ENCODE assay signal across 13 cellular contexts in genomic region chr1:23526329-23527041, GRCh38. TPM values are rescaled to one million over a fixed set of nuclear protein-coding genes. Genes with fewer than 3 reads are reported as not detected.
DNase-seq lines count a peak whose midpoint lies in the region; ATAC-seq, FAIRE-seq and TF ChIP-seq lines count a peak whose summit lies in the region.
"Had no signal": no experiment of that assay in that cellular context is flagged by ENCODE, and none has a peak within 500 bp of the region (broad histone marks: within the 10 kb centered on the region; RNA-seq: fewer than 3 reads in every experiment).

No MANE protein-coding gene starts in this region.

- no peak overlapping the region for H3K14ac ChIP-seq in H1 (ENCODE audit: insufficient read length)

- H3K27me3 ChIP-seq in H1 (replicated peaks in 1 of 4; ENCODE audit: control insufficient read depth in 3 of 4, extremely low read depth in 1 of 4, insufficient read depth in 3 of 4, low read length in 3 of 4) (peaks cover 3 to 20% (median 14%) of the 10 kb centered on the region in 4 experiments), spleen (replicated peaks in 1 of 7) (peaks cover 0 to 31% (median 0%) of the 10 kb centered on the region in 7 donors)

- H3K9ac ChIP-seq in H1 (replicated peaks in 1 of 4; ENCODE audit: extremely low read depth in 1 of 4, low read depth in 3 of 4, low read length in 3 of 4): no peak overlapping the region; a peak in 1 of 7 replicates

- peak overlapping the region; percentile 85 for H3K27ac Mint-ChIP-seq in activated CD8-positive, alpha-beta memory T cell treated with anti-CD3 and anti-CD28 coated beads, Interleukin-2, amount 10 ng/mL, durations not matched to agents 7 days and 5 days
- H3K27ac Mint-ChIP-seq: progenitor cell of endocrine pancreas had no signal

- H2BK15ac ChIP-seq in H1 (ENCODE audit: low read length): no peak overlapping the region

- WGBS in H1 (ENCODE audit: extremely low coverage in 1 of 2, insufficient coverage in 1 of 2, insufficient read length in 1 of 2, insufficient replicate concordance in 2 of 2, low coverage in 1 of 2, low lambda C conversion rate in 2 of 2, missing lambda C conversion rate in 1 of 2), 2 experiments: 95% methylated on average over 7 of the region's 8 CpGs; no CpG with 5 or more reads in 1 of the 2 experiments
- WGBS in spleen, 5 donors: 89 to 93% (median 92%) methylated on average over 8 of the region's 8 CpGs

- no peaks in the 10 kb centered on the region for H3K9me3 Mint-ChIP-seq in activated CD8-positive, alpha-beta memory T cell treated with anti-CD3 and anti-CD28 coated beads, Interleukin-2, amount 10 ng/mL, durations not matched to agents 7 days and 5 days (ENCODE audit: low read depth)

- H3K36me3 ChIP-seq in OCI-LY7 (ENCODE audit: insufficient read depth, low read length) (peaks cover 93% of the 10 kb centered on the region), H1 (ENCODE audit: control insufficient read depth in 2 of 4, insufficient read depth in 4 of 4, low read length in 3 of 4) (no peaks in the 10 kb centered on the region), spleen (peaks cover 0 to 5% (median 0%) of the 10 kb centered on the region in 6 donors)

- 0 out of 2 replicates have a peak overlapping the region, but pooled peaks have one; percentile 47 for H2AK5ac ChIP-seq in H1 (ENCODE audit: low read depth, low read length)

- H3K9me3 ChIP-seq in OCI-LY7 (ENCODE audit: low read length) (no peaks in the 10 kb centered on the region), H1 (ENCODE audit: insufficient read depth in 2 of 2, low read depth in 1 of 2, low read length in 1 of 2) (no peaks in the 10 kb centered on the region), spleen (no peaks in the 10 kb centered on the region)

- no peak overlapping the region for H4K8ac ChIP-seq in H1 (ENCODE audit: extremely low read depth, insufficient read depth, low read length)

- H4K91ac ChIP-seq in H1 (replicated peaks; ENCODE audit: insufficient read length, low read length): no peak overlapping the region

- no peak overlapping the region for H2BK20ac ChIP-seq in H1 (ENCODE audit: low read length)

- H3K4me2 ChIP-seq in OCI-LY7 (ENCODE audit: low read length) (peak overlapping the region; percentile 90), H1 (ENCODE audit: insufficient read depth in 1 of 2, low read depth in 2 of 2, low read length in 2 of 2) (no peak overlapping the region)

- peaks cover 72% of the 10 kb centered on the region for H3K4me1 Mint-ChIP-seq in activated CD8-positive, alpha-beta memory T cell treated with anti-CD3 and anti-CD28 coated beads, Interleukin-2, amount 10 ng/mL, durations not matched to agents 7 days and 5 days

- peaks cover 22% of the 10 kb centered on the region for H4K20me1 ChIP-seq in OCI-LY7 (ENCODE audit: insufficient read depth, low read length)
- peaks cover 3 to 10% of the 10 kb centered on the region in 2 experiments for H4K20me1 ChIP-seq in H1 (replicated peaks in 1 of 2; ENCODE audit: control insufficient read depth in 1 of 2, insufficient read depth in 2 of 2, low read length in 2 of 2)

- H3K4me3 ChIP-seq in OCI-LY7 (ENCODE audit: low read depth, low read length, poor library complexity, severe bottlenecking) (peak overlapping the region; percentile 84), H1 (ENCODE audit: extremely low read depth in 1 of 4, insufficient read depth in 2 of 4, low read depth in 3 of 4, low read length in 4 of 4) (no peak overlapping the region), spleen (peak overlapping the region in 1 of 8 donors; percentile 84)

- TF ChIP-seq POLR2A in H1 (IDR thresholded peaks at IDR 0.05; ENCODE audit: control extremely low read depth in 1 of 2, low read depth in 2 of 2, low read length in 2 of 2) (no peak), spleen (IDR thresholded peaks at IDR 0.05) (no peak)

- H3K27ac ChIP-seq in OCI-LY7 (ENCODE audit: low read depth, low read length, poor library complexity, severe bottlenecking) (peak overlapping the region; percentile 98), H1 (ENCODE audit: low read depth, low read length) (no peak overlapping the region), spleen (peak overlapping the region in 7 of 8 donors; percentile 70 to 92 (median 83))

- no peak for FAIRE-seq in H1 (lab: Jason Lieb, UNC)
- FAIRE-seq: HepG2 had no signal

- CTCF ChIA-PET in activated CD8-positive, alpha-beta memory T cell treated with anti-CD3 and anti-CD28 coated beads, Interleukin-2, amount 10 ng/mL, durations not matched to agents 7 days and 5 days (lab: Charles Lee): interaction anchor here (1.3 to 21.2 kb wide), 8 partner anchors 7 to 111 kb away, joined by 3 to 308 read pairs (median 16); no protein-coding TSS in a partner anchor
- CTCF ChIA-PET in OCI-LY7 (lab: Charles Lee; ENCODE audit: unreplicated experiment) (no interaction called here), H1 (lab: Charles Lee; ENCODE audit: partially characterized antibody) (interaction anchor here (0.9 to 16.2 kb wide), 11 partner anchors 8 to 125 kb away, joined by 3 to 230 read pairs (median 5); no protein-coding TSS in a partner anchor)

- no peak overlapping the region for H3K18ac ChIP-seq in H1 (ENCODE audit: extremely low read depth, low read length)

- peaks cover 96% of the 10 kb centered on the region for H3K79me2 ChIP-seq in OCI-LY7 (ENCODE audit: insufficient read depth, low read depth, low read length)
- H3K79me2 ChIP-seq in H1 (ENCODE audit: control insufficient read depth in 1 of 2, insufficient read depth in 2 of 2, low read length in 2 of 2): peaks cover 0 to 3% of the 10 kb centered on the region in 2 experiments; a peak in 1 of 4 replicates

- no peak for TF ChIP-seq RAD21 in H1 (IDR thresholded peaks at IDR 0.05 in 1 of 2, conservative IDR thresholded peaks at IDR 0.05 in 1 of 2; ENCODE audit: low read depth in 2 of 2, low read length in 2 of 2)

- no peak for DNase-seq in activated CD8-positive, alpha-beta memory T cell treated with anti-CD3 and anti-CD28 coated beads, Interleukin-2, amount 10 ng/mL, durations not matched to agents 7 days and 5 days
- no peak for DNase-seq in activated CD8-positive, alpha-beta memory T cell treated with anti-CD3 and anti-CD28 coated beads, Interleukin-2, amount 50 U/mL, for 4 hours
- DNase-seq in OCI-LY7 (ENCODE audit: low spot score): peak; percentile 57
- DNase-seq in H1 (ENCODE audit: low read depth in 1 of 2, low spot score in 2 of 2): no peak
- no peak for DNase-seq in spleen
- DNase-seq in amygdala (lab: John Stamatoyannopoulos, UW): no peak
- DNase-seq in NOMO-1 (lab: John Stamatoyannopoulos, UW; ENCODE audit: unreplicated experiment in 2 of 2): no peak
- DNase-seq: mammary epithelial cell, NCI-H446 treated with DMSO at 0.1 percent for 48 hours, T-helper 9 cell had no signal

- POLR2A ChIA-PET in OCI-LY7 (lab: Charles Lee) (interaction anchor here (0.7 to 6.3 kb wide), 8 partner anchors 12 to 123 kb away, joined by 3 to 35 read pairs (median 7); no protein-coding TSS in a partner anchor), H1 (lab: Charles Lee; ENCODE audit: partially characterized antibody) (no interaction called here)

- H2AFZ ChIP-seq in OCI-LY7 (ENCODE audit: low read length): no peak overlapping the region
- H2AFZ ChIP-seq in H1 (ENCODE audit: low read length): no peak overlapping the region

- no peak overlapping the region for H4K5ac ChIP-seq in H1 (ENCODE audit: insufficient read length, low read depth, low read length)

- H3K9me2 ChIP-seq in OCI-LY7 (ENCODE audit: insufficient read depth, low read length): no peaks in the 10 kb centered on the region

- H2BK12ac ChIP-seq in H1 (ENCODE audit: low read depth, low read length): no peak overlapping the region

- H3K4me3 Mint-ChIP-seq in activated CD8-positive, alpha-beta memory T cell treated with anti-CD3 and anti-CD28 coated beads, Interleukin-2, amount 10 ng/mL, durations not matched to agents 7 days and 5 days: peak overlapping the region; percentile 71

- H3K23ac ChIP-seq in H1 (ENCODE audit: insufficient read length): no peak overlapping the region

- TF ChIP-seq EP300 in H1 (IDR thresholded peaks at IDR 0.05; ENCODE audit: borderline replicate concordance in 1 of 2, low read depth in 2 of 2, low read length in 2 of 2): no peak

- no peak overlapping the region for H3K56ac ChIP-seq in H1 (replicated peaks; ENCODE audit: insufficient read length, low read depth, low read length)

- TF ChIP-seq CTCF in OCI-LY7 (conservative IDR thresholded peaks at IDR 0.05; ENCODE audit: low read length) (no peak), H1 (IDR thresholded peaks at IDR 0.05; ENCODE audit: control extremely low read depth in 1 of 3, insufficient read depth in 1 of 3, low read depth in 1 of 3, low read length in 3 of 3) (no peak), spleen (IDR thresholded peaks at IDR 0.05 in 8 of 11, conservative IDR thresholded peaks at IDR 0.05 in 3 of 11) (no peak)

- no peak overlapping the region for H2BK5ac ChIP-seq in H1 (ENCODE audit: low read depth, low read length)

- no peak overlapping the region for H2BK120ac ChIP-seq in H1 (replicated peaks; ENCODE audit: low read depth, low read length)

- no peaks in the 10 kb centered on the region for H3K27me3 Mint-ChIP-seq in activated CD8-positive, alpha-beta memory T cell treated with anti-CD3 and anti-CD28 coated beads, Interleukin-2, amount 10 ng/mL, durations not matched to agents 7 days and 5 days

- H3K4me1 ChIP-seq in OCI-LY7 (ENCODE audit: insufficient read depth, low read length, poor library complexity, severe bottlenecking): peaks cover 61% of the 10 kb centered on the region
- peaks cover 9 to 22% (median 11%) of the 10 kb centered on the region in 4 experiments for H3K4me1 ChIP-seq in H1 (replicated peaks in 1 of 4; ENCODE audit: control insufficient read depth in 3 of 4, insufficient read depth in 4 of 4, low read length in 3 of 4)
- H3K4me1 ChIP-seq in spleen: peaks cover 34 to 98% (median 73%) of the 10 kb centered on the region in 6 donors

- peaks cover 8% of the 10 kb centered on the region; the same call in 1 of the 2 replicates for H3K23me2 ChIP-seq in H1 (ENCODE audit: low read depth, low read length)

- peaks cover 54% of the 10 kb centered on the region for H3K36me3 Mint-ChIP-seq in activated CD8-positive, alpha-beta memory T cell treated with anti-CD3 and anti-CD28 coated beads, Interleukin-2, amount 10 ng/mL, durations not matched to agents 7 days and 5 days

- no peak for ATAC-seq in activated CD8-positive, alpha-beta memory T cell treated with anti-CD3 and anti-CD28 coated beads, Interleukin-2, amount 10 ng/mL, durations not matched to agents 7 days and 5 days
- ATAC-seq in GM21576 (IDR thresholded peaks at IDR 0.05; ENCODE audit: unreplicated experiment): no peak
- ATAC-seq: HepG2 had no signal

- intact Hi-C loops in OCI-LY7 (cut with micrococcal nuclease; ENCODE audit: unreplicated experiment) (loop anchor here (5.0 to 10.0 kb wide), 4 partner anchors 184 to 1216 kb away; partner anchors contain the start of gene HNRNPR), spleen (cut with DNase I; ENCODE audit: low total_unique reads) (no loop called here)

- no peak overlapping the region for H3K4ac ChIP-seq in H1 (replicated peaks; ENCODE audit: insufficient read length, low read depth, low read length)

- peaks cover 5% of the 10 kb centered on the region for H3K79me1 ChIP-seq in H1 (ENCODE audit: low read depth, low read length)

- BruUV-seq in OCI-LY7 (replicated peaks; lab: Mats Ljungman, UMichigan): no TSS peak

RNA-seq across cellular contexts. Expression of gene E2F2, which starts 4.5 kb away (rescaled TPM):
- 100 to 1,000 TPM in 1 of 2 experiments, 10 to 100 TPM in 1; 77.4 to 103 TPM for total RNA-seq in activated CD8-positive, alpha-beta memory T cell treated with anti-CD3 and anti-CD28 coated beads, Interleukin-2, amount 10 ng/mL, durations not matched to agents 7 days and 5 days
- total RNA-seq in OCI-LY7 (2014; rRNA removed; shearing (Covaris generic)): 176 and 203 TPM in 2 replicates
- total RNA-seq in OCI-LY7 (2022) (212 and 224 TPM in 2 replicates), spleen (10 to 100 TPM in 2 of 7 donors, 1 to 10 TPM in 5; 3.4 to 18.9 (median 8.4) TPM)
- total RNA-seq in H1 (2021; fragmentation: NEBNext Ultra II Directional; extraction: Animal tissue kit (Norgen Biotek cat#: 25700)): 6.1 and 7.0 TPM in 2 replicates
- polyA plus RNA-seq in H1 (2011; rRNA removed) (1.8 and 2.3 TPM in 2 replicates), spleen (1 to 10 TPM in 2 of 3 donors, under 1 TPM in 1; 0.89 to 2.3 (median 1.5) TPM)
- polyA plus RNA-seq in H1 (2011; cell fraction: cytosol; rRNA removed): 1.8 TPM
- polyA plus RNA-seq in H1 (2011; cell fraction: nucleus; rRNA removed): 2.4 TPM
- polyA plus RNA-seq in H1 (2012, experiment 1 of 2): 3.9 to 5.3 TPM (median 4.1 TPM) in 4 replicates
- polyA plus RNA-seq in H1 (2012, experiment 2 of 2): 3.4 TPM
- polyA plus RNA-seq in H1 (2013, experiment 1 of 2): 3.1 TPM
- 2.9 TPM for polyA plus RNA-seq in H1 (2013, experiment 2 of 2)
- 3.2 and 4.8 TPM in 2 replicates for polyA minus RNA-seq in H1 (2011; rRNA and poly(A)+ RNA removed)
- 2.7 TPM for polyA minus RNA-seq in H1 (2011; cell fraction: cytosol; rRNA and poly(A)+ RNA removed)
- 3.8 TPM for polyA minus RNA-seq in H1 (2011; cell fraction: nucleus; rRNA and poly(A)+ RNA removed)

RNA-seq across cellular contexts. Expression of gene ID3, which starts 32.8 kb away (rescaled TPM):
- 10 to 100 TPM; 14.4 to 34.2 TPM for total RNA-seq in activated CD8-positive, alpha-beta memory T cell treated with anti-CD3 and anti-CD28 coated beads, Interleukin-2, amount 10 ng/mL, durations not matched to agents 7 days and 5 days
- total RNA-seq in OCI-LY7 (2014; rRNA removed; shearing (Covaris generic)): 1,286 and 1,658 TPM in 2 replicates
- total RNA-seq in OCI-LY7 (2022): 621 and 629 TPM in 2 replicates
- total RNA-seq in H1 (2021; fragmentation: NEBNext Ultra II Directional; extraction: Animal tissue kit (Norgen Biotek cat#: 25700)): 240 and 252 TPM in 2 replicates
- polyA plus RNA-seq in H1 (2011; rRNA removed): 304 and 490 TPM in 2 replicates
- 310 TPM for polyA plus RNA-seq in H1 (2011; cell fraction: cytosol; rRNA removed)
- polyA plus RNA-seq in H1 (2011; cell fraction: nucleus; rRNA removed): 192 TPM
- polyA plus RNA-seq in H1 (2012, experiment 1 of 2): 135 to 194 TPM (median 157 TPM) in 4 replicates
- 300 TPM for polyA plus RNA-seq in H1 (2012, experiment 2 of 2)
- 260 TPM for polyA plus RNA-seq in H1 (2013, experiment 1 of 2)
- 250 TPM for polyA plus RNA-seq in H1 (2013, experiment 2 of 2)
- 30.4 and 61.8 TPM in 2 replicates for polyA minus RNA-seq in H1 (2011; rRNA and poly(A)+ RNA removed)
- polyA minus RNA-seq in H1 (2011; cell fraction: cytosol; rRNA and poly(A)+ RNA removed): 97.4 TPM
- polyA minus RNA-seq in H1 (2011; cell fraction: nucleus; rRNA and poly(A)+ RNA removed): 104 TPM
- 100 to 1,000 TPM in 1 of 7 donors, 10 to 100 TPM in 6; 49.5 to 122 (median 65.4) TPM for total RNA-seq in spleen
- polyA plus RNA-seq in spleen: 100 to 1,000 TPM in 2 of 3 donors, 10 to 100 TPM in 1; 59.8 to 118 (median 109) TPM

RNA-seq across cellular contexts. Expression of gene ASAP3, which starts 42.5 kb away (rescaled TPM):
- under 1 TPM in 1 of 2 experiments, not detected in 1; 0.35 TPM for total RNA-seq in activated CD8-positive, alpha-beta memory T cell treated with anti-CD3 and anti-CD28 coated beads, Interleukin-2, amount 10 ng/mL, durations not matched to agents 7 days and 5 days
- total RNA-seq in OCI-LY7 (2014; rRNA removed; shearing (Covaris generic)): 5.4 and 5.9 TPM in 2 replicates
- total RNA-seq in OCI-LY7 (2022): 14.9 and 18.0 TPM in 2 replicates
- 54.9 and 58.0 TPM in 2 replicates for total RNA-seq in H1 (2021; fragmentation: NEBNext Ultra II Directional; extraction: Animal tissue kit (Norgen Biotek cat#: 25700))
- polyA plus RNA-seq in H1 (2011; rRNA removed): 53.1 and 62.6 TPM in 2 replicates
- polyA plus RNA-seq in H1 (2011; cell fraction: cytosol; rRNA removed): 51.4 TPM
- 233 TPM for polyA plus RNA-seq in H1 (2011; cell fraction: nucleus; rRNA removed)
- 34.7 to 50.2 TPM (median 42.7 TPM) in 4 replicates for polyA plus RNA-seq in H1 (2012, experiment 1 of 2)
- 40.8 TPM for polyA plus RNA-seq in H1 (2012, experiment 2 of 2)
- polyA plus RNA-seq in H1 (2013, experiment 1 of 2): 30.6 TPM
- polyA plus RNA-seq in H1 (2013, experiment 2 of 2): 28.6 TPM
- polyA minus RNA-seq in H1 (2011; rRNA and poly(A)+ RNA removed): 60.3 and 65.1 TPM in 2 replicates
- 28.0 TPM for polyA minus RNA-seq in H1 (2011; cell fraction: cytosol; rRNA and poly(A)+ RNA removed)
- 40.8 TPM for polyA minus RNA-seq in H1 (2011; cell fraction: nucleus; rRNA and poly(A)+ RNA removed)
- 10 to 100 TPM in 4 of 7 donors, 1 to 10 TPM in 3; 7.7 to 13.8 (median 10.5) TPM for total RNA-seq in spleen
- polyA plus RNA-seq in spleen: 1 to 10 TPM; 2.9 to 7.4 (median 3.0) TPM

Comparison
In these comparisons a context has a peak if more than half of its experiments do, and no peak if none do; other contexts are left out.
1. RNA of gene ASAP3, which starts 42.5 kb away (total RNA-seq): 54.9 to 58.0 TPM in H1, 5.4 to 18.0 TPM in OCI-LY7 and 7.7 to 13.8 TPM in spleen; 0.35 TPM in activated CD8-positive, alpha-beta memory T cell treated with anti-CD3 and anti-CD28 coated beads, Interleukin-2, amount 10 ng/mL, durations not matched to agents 7 days and 5 days; every median in the first group is over 4 times any median in the second.